1 cellular context compared by ENCODE assay signal in genomic region chrX:47481160-47481559, GRCh38.
TF ChIP-seq lines count a peak whose summit lies in the region.

No MANE protein-coding gene starts in this region.

TF ChIP-seq in HepG2, 621 proteins besides CTCF, POLR2A, EP300 and RAD21 (continued from another document):
- TF ChIP-seq ZNF770 (CRISPR knock-in tag; IDR thresholded peaks at IDR 0.05): peak; percentile 31; the same call in 1 of the 2 replicates
